ENCODE assay signal across 1 cellular context in the genomic region with DNA sequence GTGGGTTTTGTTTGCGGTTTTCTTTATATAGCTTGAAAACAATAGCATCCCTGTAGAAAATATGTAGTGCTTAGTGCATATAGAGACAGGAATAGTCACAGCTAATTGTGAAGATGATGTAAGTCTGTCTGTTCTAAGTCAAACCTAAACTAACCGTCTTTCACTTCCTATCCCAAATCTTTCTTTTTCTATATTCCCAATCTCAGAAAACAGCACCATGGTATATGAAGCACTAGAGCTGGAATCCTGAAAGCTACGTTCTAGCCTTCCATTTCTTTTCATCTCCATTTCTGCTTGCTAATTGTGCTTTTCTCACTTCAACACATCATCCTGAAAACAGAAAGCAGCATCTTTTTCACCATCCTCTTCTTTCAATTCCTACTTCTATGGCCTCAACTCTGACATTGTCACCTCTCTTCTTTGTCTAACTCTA.
TF ChIP-seq lines count a peak whose summit lies in the region.

No MANE protein-coding gene starts in this region.

TF ChIP-seq in GM12878, 131 proteins besides CTCF, POLR2A, EP300 and RAD21 (continued from another document and continues in another):
- TF ChIP-seq, protein P1, sequence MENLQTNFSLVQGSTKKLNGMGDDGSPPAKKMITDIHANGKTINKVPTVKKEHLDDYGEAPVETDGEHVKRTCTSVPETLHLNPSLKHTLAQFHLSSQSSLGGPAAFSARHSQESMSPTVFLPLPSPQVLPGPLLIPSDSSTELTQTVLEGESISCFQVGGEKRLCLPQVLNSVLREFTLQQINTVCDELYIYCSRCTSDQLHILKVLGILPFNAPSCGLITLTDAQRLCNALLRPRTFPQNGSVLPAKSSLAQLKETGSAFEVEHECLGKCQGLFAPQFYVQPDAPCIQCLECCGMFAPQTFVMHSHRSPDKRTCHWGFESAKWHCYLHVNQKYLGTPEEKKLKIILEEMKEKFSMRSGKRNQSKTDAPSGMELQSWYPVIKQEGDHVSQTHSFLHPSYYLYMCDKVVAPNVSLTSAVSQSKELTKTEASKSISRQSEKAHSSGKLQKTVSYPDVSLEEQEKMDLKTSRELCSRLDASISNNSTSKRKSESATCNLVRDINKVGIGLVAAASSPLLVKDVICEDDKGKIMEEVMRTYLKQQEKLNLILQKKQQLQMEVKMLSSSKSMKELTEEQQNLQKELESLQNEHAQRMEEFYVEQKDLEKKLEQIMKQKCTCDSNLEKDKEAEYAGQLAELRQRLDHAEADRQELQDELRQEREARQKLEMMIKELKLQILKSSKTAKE (IDR thresholded peaks at IDR 0.05; ENCODE audit: low read depth, poor library complexity, severe bottlenecking): peak; percentile 32
- TF ChIP-seq, protein P2, sequence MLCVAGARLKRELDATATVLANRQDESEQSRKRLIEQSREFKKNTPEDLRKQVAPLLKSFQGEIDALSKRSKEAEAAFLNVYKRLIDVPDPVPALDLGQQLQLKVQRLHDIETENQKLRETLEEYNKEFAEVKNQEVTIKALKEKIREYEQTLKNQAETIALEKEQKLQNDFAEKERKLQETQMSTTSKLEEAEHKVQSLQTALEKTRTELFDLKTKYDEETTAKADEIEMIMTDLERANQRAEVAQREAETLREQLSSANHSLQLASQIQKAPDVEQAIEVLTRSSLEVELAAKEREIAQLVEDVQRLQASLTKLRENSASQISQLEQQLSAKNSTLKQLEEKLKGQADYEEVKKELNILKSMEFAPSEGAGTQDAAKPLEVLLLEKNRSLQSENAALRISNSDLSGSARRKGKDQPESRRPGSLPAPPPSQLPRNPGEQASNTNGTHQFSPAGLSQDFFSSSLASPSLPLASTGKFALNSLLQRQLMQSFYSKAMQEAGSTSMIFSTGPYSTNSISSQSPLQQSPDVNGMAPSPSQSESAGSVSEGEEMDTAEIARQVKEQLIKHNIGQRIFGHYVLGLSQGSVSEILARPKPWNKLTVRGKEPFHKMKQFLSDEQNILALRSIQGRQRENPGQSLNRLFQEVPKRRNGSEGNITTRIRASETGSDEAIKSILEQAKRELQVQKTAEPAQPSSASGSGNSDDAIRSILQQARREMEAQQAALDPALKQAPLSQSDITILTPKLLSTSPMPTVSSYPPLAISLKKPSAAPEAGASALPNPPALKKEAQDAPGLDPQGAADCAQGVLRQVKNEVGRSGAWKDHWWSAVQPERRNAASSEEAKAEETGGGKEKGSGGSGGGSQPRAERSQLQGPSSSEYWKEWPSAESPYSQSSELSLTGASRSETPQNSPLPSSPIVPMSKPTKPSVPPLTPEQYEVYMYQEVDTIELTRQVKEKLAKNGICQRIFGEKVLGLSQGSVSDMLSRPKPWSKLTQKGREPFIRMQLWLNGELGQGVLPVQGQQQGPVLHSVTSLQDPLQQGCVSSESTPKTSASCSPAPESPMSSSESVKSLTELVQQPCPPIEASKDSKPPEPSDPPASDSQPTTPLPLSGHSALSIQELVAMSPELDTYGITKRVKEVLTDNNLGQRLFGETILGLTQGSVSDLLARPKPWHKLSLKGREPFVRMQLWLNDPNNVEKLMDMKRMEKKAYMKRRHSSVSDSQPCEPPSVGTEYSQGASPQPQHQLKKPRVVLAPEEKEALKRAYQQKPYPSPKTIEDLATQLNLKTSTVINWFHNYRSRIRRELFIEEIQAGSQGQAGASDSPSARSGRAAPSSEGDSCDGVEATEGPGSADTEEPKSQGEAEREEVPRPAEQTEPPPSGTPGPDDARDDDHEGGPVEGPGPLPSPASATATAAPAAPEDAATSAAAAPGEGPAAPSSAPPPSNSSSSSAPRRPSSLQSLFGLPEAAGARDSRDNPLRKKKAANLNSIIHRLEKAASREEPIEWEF (IDR thresholded peaks at IDR 0.05; ENCODE audit: insufficient replicate concordance, low read depth, low read length): no peak
- no peak for TF ChIP-seq FOXK2 (IDR thresholded peaks at IDR 0.05)
- no peak for TF ChIP-seq LARP7 (IDR thresholded peaks at IDR 0.05)
- TF ChIP-seq CREM (IDR thresholded peaks at IDR 0.05; ENCODE audit: low read depth): peak; percentile 43; the same call in 1 of the 2 replicates
- no peak for TF ChIP-seq HDAC2 (IDR thresholded peaks at IDR 0.05)
- TF ChIP-seq, protein P3, sequence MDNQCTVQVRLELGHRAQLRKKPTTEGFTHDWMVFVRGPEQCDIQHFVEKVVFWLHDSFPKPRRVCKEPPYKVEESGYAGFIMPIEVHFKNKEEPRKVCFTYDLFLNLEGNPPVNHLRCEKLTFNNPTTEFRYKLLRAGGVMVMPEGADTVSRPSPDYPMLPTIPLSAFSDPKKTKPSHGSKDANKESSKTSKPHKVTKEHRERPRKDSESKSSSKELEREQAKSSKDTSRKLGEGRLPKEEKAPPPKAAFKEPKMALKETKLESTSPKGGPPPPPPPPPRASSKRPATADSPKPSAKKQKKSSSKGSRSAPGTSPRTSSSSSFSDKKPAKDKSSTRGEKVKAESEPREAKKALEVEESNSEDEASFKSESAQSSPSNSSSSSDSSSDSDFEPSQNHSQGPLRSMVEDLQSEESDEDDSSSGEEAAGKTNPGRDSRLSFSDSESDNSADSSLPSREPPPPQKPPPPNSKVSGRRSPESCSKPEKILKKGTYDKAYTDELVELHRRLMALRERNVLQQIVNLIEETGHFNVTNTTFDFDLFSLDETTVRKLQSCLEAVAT (IDR thresholded peaks at IDR 0.05): no peak
- peak; percentile 69 for TF ChIP-seq EED (IDR thresholded peaks at IDR 0.05; ENCODE audit: low read depth)
- no peak for TF ChIP-seq ZNF274 (IDR thresholded peaks at IDR 0.05; ENCODE audit: insufficient read depth, insufficient read length)
- TF ChIP-seq JUNB (IDR thresholded peaks at IDR 0.05): peak; percentile 73
- no peak for TF ChIP-seq SIX5 (IDR thresholded peaks at IDR 0.05; ENCODE audit: low read depth, low read length, severe bottlenecking)
- no peak for TF ChIP-seq ZNF384 (IDR thresholded peaks at IDR 0.05; ENCODE audit: borderline replicate concordance, low read depth, low read length)
- TF ChIP-seq YBX1 (IDR thresholded peaks at IDR 0.05): no peak
- TF ChIP-seq ETV6 (conservative IDR thresholded peaks at IDR 0.05 in 1 of 2, IDR thresholded peaks at IDR 0.05 in 1 of 2; ENCODE audit: borderline replicate concordance in 1 of 2, low read depth in 1 of 2): peak in 1 of 2 experiments; percentile 62; a peak in 1 of 4 replicates
- TF ChIP-seq, protein P4, sequence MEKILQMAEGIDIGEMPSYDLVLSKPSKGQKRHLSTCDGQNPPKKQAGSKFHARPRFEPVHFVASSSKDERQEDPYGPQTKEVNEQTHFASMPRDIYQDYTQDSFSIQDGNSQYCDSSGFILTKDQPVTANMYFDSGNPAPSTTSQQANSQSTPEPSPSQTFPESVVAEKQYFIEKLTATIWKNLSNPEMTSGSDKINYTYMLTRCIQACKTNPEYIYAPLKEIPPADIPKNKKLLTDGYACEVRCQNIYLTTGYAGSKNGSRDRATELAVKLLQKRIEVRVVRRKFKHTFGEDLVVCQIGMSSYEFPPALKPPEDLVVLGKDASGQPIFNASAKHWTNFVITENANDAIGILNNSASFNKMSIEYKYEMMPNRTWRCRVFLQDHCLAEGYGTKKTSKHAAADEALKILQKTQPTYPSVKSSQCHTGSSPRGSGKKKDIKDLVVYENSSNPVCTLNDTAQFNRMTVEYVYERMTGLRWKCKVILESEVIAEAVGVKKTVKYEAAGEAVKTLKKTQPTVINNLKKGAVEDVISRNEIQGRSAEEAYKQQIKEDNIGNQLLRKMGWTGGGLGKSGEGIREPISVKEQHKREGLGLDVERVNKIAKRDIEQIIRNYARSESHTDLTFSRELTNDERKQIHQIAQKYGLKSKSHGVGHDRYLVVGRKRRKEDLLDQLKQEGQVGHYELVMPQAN (conservative IDR thresholded peaks at IDR 0.05): no peak
- TF ChIP-seq BACH1 (IDR thresholded peaks at IDR 0.05; ENCODE audit: borderline replicate concordance): no peak
- no peak for TF ChIP-seq HDAC6 (IDR thresholded peaks at IDR 0.05; ENCODE audit: unreplicated experiment)
- peak; percentile 75; the same call in 1 of the 2 replicates for TF ChIP-seq NFIC (IDR thresholded peaks at IDR 0.05; ENCODE audit: low read depth, low read length)
- no peak for TF ChIP-seq MXI1 (IDR thresholded peaks at IDR 0.05; ENCODE audit: low read depth, low read length)
- TF ChIP-seq CBFB (IDR thresholded peaks at IDR 0.05; ENCODE audit: low read depth): no peak
- TF ChIP-seq MEF2B (IDR thresholded peaks at IDR 0.05; ENCODE audit: partially characterized antibody, poor library complexity, severe bottlenecking): peak; percentile 69
- TF ChIP-seq IKZF1 (conservative IDR thresholded peaks at IDR 0.05): peak; percentile 66
- TF ChIP-seq, protein P5, sequence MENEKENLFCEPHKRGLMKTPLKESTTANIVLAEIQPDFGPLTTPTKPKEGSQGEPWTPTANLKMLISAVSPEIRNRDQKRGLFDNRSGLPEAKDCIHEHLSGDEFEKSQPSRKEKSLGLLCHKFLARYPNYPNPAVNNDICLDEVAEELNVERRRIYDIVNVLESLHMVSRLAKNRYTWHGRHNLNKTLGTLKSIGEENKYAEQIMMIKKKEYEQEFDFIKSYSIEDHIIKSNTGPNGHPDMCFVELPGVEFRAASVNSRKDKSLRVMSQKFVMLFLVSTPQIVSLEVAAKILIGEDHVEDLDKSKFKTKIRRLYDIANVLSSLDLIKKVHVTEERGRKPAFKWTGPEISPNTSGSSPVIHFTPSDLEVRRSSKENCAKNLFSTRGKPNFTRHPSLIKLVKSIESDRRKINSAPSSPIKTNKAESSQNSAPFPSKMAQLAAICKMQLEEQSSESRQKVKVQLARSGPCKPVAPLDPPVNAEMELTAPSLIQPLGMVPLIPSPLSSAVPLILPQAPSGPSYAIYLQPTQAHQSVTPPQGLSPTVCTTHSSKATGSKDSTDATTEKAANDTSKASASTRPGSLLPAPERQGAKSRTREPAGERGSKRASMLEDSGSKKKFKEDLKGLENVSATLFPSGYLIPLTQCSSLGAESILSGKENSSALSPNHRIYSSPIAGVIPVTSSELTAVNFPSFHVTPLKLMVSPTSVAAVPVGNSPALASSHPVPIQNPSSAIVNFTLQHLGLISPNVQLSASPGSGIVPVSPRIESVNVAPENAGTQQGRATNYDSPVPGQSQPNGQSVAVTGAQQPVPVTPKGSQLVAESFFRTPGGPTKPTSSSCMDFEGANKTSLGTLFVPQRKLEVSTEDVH (IDR thresholded peaks at IDR 0.05; ENCODE audit: low read depth, partially characterized antibody): no peak
- TF ChIP-seq MTA2 (IDR thresholded peaks at IDR 0.05; ENCODE audit: low read depth): peak; percentile 71
- TF ChIP-seq NR2F1 (conservative IDR thresholded peaks at IDR 0.05): peak; percentile 32; the same call in 1 of the 2 replicates
- TF ChIP-seq ZNF24 (IDR thresholded peaks at IDR 0.05): no peak
- TF ChIP-seq PAX8 (IDR thresholded peaks at IDR 0.05): no peak
- no peak for TF ChIP-seq MTA3 (IDR thresholded peaks at IDR 0.05; ENCODE audit: borderline replicate concordance, low read length)
- no peak for TF ChIP-seq SUPT20H (IDR thresholded peaks at IDR 0.05; ENCODE audit: borderline replicate concordance, control insufficient read depth, low read depth, low read length)
- TF ChIP-seq CHD1 (IDR thresholded peaks at IDR 0.05; ENCODE audit: low read depth, low read length): no peak
- no peak for TF ChIP-seq YY1 (IDR thresholded peaks at IDR 0.05; ENCODE audit: low read depth, low read length)
- no peak for TF ChIP-seq KAT2A (conservative IDR thresholded peaks at IDR 0.05; ENCODE audit: control insufficient read depth, low read depth, low read length)
- TF ChIP-seq CREB1 (IDR thresholded peaks at IDR 0.05; ENCODE audit: low read depth): no peak
- no peak for TF ChIP-seq MYC (IDR thresholded peaks at IDR 0.05; ENCODE audit: insufficient read depth, insufficient read length, insufficient replicate concordance, low read length, severe bottlenecking)
- no peak for TF ChIP-seq ZNF207 (IDR thresholded peaks at IDR 0.05; ENCODE audit: borderline replicate concordance)
- no peak for TF ChIP-seq EGR1 (IDR thresholded peaks at IDR 0.05; ENCODE audit: borderline replicate concordance in 1 of 2, low read depth in 2 of 2, low read length in 2 of 2)
- TF ChIP-seq TARDBP (IDR thresholded peaks at IDR 0.05; ENCODE audit: borderline replicate concordance): no peak
- no peak for TF ChIP-seq RBBP5 (conservative IDR thresholded peaks at IDR 0.05)
- TF ChIP-seq HCFC1 (IDR thresholded peaks at IDR 0.05; ENCODE audit: low read length): no peak
- TF ChIP-seq HDGF (IDR thresholded peaks at IDR 0.05): no peak
- TF ChIP-seq KLF5 (IDR thresholded peaks at IDR 0.05; ENCODE audit: partially characterized antibody): no peak
- no peak for TF ChIP-seq POLR2AphosphoS2 (IDR thresholded peaks at IDR 0.05; ENCODE audit: low read depth, low read length)
- no peak for TF ChIP-seq CHD2 (IDR thresholded peaks at IDR 0.05; ENCODE audit: borderline replicate concordance, low read depth, low read length)
- peak; percentile 80 to 84 for TF ChIP-seq IKZF2 (IDR thresholded peaks at IDR 0.05)
- TF ChIP-seq ZNF217 (IDR thresholded peaks at IDR 0.05): 0 out of 2 replicates have a peak, but pooled peaks have one; percentile 38
- no peak for TF ChIP-seq RFX5 (IDR thresholded peaks at IDR 0.05; ENCODE audit: low read depth, low read length)
- TF ChIP-seq NR2C2 (IDR thresholded peaks at IDR 0.05; ENCODE audit: borderline replicate concordance, control insufficient read depth, insufficient read length, low read depth): no peak
- no peak for TF ChIP-seq BRCA1 (IDR thresholded peaks at IDR 0.05; ENCODE audit: low read depth, low read length)
- TF ChIP-seq NFYA (IDR thresholded peaks at IDR 0.05; ENCODE audit: borderline replicate concordance, low read depth, low read length): no peak
- TF ChIP-seq POU2F2 (IDR thresholded peaks at IDR 0.05; ENCODE audit: borderline replicate concordance, low read depth, low read length): no peak
- peak; percentile 67; the same call in 1 of the 2 replicates for TF ChIP-seq RUNX3 (IDR thresholded peaks at IDR 0.05; ENCODE audit: low read length)
- TF ChIP-seq, protein P6, sequence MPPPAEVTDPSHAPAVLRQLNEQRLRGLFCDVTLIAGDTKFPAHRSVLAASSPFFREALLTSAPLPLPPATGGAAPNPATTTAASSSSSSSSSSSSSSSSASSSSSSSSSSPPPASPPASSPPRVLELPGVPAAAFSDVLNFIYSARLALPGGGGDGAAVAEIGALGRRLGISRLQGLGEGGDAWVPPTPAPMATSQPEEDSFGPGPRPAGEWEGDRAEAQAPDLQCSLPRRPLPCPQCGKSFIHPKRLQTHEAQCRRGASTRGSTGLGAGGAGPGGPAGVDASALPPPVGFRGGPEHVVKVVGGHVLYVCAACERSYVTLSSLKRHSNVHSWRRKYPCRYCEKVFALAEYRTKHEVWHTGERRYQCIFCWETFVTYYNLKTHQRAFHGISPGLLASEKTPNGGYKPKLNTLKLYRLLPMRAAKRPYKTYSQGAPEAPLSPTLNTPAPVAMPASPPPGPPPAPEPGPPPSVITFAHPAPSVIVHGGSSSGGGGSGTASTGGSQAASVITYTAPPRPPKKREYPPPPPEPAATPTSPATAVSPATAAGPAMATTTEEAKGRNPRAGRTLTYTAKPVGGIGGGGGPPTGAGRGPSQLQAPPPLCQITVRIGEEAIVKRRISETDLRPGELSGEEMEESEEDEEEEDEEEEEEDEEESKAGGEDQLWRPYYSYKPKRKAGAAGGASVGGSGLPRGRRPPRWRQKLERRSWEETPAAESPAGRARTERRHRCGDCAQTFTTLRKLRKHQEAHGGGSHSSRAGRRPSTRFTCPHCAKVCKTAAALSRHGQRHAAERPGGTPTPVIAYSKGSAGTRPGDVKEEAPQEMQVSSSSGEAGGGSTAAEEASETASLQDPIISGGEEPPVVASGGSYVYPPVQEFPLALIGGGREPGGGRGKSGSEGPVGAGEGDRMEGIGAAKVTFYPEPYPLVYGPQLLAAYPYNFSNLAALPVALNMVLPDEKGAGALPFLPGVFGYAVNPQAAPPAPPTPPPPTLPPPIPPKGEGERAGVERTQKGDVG (CRISPR knock-in tag; IDR thresholded peaks at IDR 0.05): no peak
- TF ChIP-seq SMAD5 (IDR thresholded peaks at IDR 0.05; ENCODE audit: low read depth): no peak
- no peak for TF ChIP-seq ZZZ3 (IDR thresholded peaks at IDR 0.05; ENCODE audit: control insufficient read depth, insufficient read length, low read depth)
